ENCODE assay signal across 16 cellular contexts in the genomic region with DNA sequence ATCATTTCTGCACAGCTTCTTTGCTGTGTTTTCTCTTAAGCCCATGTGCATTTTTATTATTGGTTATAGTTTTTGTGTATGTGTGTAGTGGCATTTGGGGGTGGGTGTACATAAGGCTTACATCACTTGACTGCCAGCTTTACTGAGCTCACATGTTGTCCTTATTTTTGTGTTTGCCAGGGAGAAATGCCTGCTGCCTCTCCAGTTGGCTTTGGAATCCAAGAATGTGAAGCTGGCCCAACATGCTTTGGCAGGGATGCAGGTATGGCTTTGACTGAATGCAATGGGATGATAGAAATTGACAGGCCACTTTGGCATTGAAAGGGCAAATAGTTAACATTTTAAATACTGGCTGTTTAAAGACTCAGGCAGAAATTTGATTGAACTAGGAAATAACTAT. TPM values are rescaled to one million over a fixed set of nuclear protein-coding genes. Genes with fewer than 3 reads are reported as not detected.
DNase-seq lines count a peak whose midpoint lies in the region; ATAC-seq and TF ChIP-seq lines count a peak whose summit lies in the region.
"Had no signal": no experiment of that assay in that cellular context is flagged by ENCODE, and none has a peak within 500 bp of the region (broad histone marks: within the 10 kb centered on the region; RNA-seq: fewer than 3 reads in every experiment).

No MANE protein-coding gene starts in this region.

- H3K4me1 ChIP-seq in heart right ventricle (peaks cover 0 to 14% (median 7%) of the 10 kb centered on the region in 9 donors), right atrium auricular region (no peaks in the 10 kb centered on the region), HAP-1 (peaks cover 4% of the 10 kb centered on the region; the same call in 1 of the 2 replicates)
- H3K4me1 ChIP-seq: BE2C had no signal

- no peaks in the 10 kb centered on the region for H3K27me3 ChIP-seq in heart right ventricle
- H3K27me3 ChIP-seq in right atrium auricular region: no peaks in the 10 kb centered on the region
- H3K27me3 ChIP-seq in dorsolateral prefrontal cortex: no peaks in the 10 kb centered on the region
- H3K27me3 ChIP-seq in HAP-1 (ENCODE audit: low read depth): no peaks in the 10 kb centered on the region
- H3K27me3 ChIP-seq: BE2C had no signal

- ATAC-seq in heart right ventricle: peak in 3 of 8 donors; percentile 29 to 55 (median 47)
- ATAC-seq in GM18520 (IDR thresholded peaks at IDR 0.05; ENCODE audit: unreplicated experiment): no peak
- ATAC-seq: HepG2 had no signal

- intact Hi-C loops in heart right ventricle (cut with DNase I): no loop called here
- intact Hi-C loops in dorsolateral prefrontal cortex (cut with DNase I): loop anchor here in 1 of 2 donors (2.0 to 5.0 kb wide), 2 partner anchors 72 to 90 kb away; no protein-coding TSS in a partner anchor

- DNase-seq in heart right ventricle: no peak
- no peak for DNase-seq in right atrium auricular region (ENCODE audit: low spot score)
- peak; percentile 35 for DNase-seq in astrocyte of the hippocampus (ENCODE audit: low read depth, low spot score)
- peak in 1 of 10 donors; percentile 79 for DNase-seq in dorsolateral prefrontal cortex
- DNase-seq in HAP-1 (ENCODE audit: low spot score in 2 of 2): no peak
- no peak for DNase-seq in NOMO-1 (lab: John Stamatoyannopoulos, UW; ENCODE audit: unreplicated experiment in 2 of 2)
- DNase-seq in activated CD4-positive, alpha-beta T cell treated with anti-CD3 and anti-CD28 coated beads for 1 hour: no peak
- DNase-seq: BE2C; CD4-positive, alpha-beta memory T cell; DMS153; DMS79 treated with DMSO at 0.1 percent for 48 hours; GF-D8; GM23248 had no signal

- no peaks in the 10 kb centered on the region for H3K36me3 ChIP-seq in heart right ventricle
- H3K36me3 ChIP-seq in right atrium auricular region: no peaks in the 10 kb centered on the region
- H3K36me3 ChIP-seq in HAP-1 (replicated peaks): no peaks in the 10 kb centered on the region
- H3K36me3 ChIP-seq: BE2C had no signal

- TF ChIP-seq CTCF in heart right ventricle (IDR thresholded peaks at IDR 0.05): no peak
- no peak for TF ChIP-seq CTCF in right atrium auricular region (IDR thresholded peaks at IDR 0.05)
- TF ChIP-seq CTCF in dorsolateral prefrontal cortex (IDR thresholded peaks at IDR 0.05 in 54 of 56, conservative IDR thresholded peaks at IDR 0.05 in 2 of 56; ENCODE audit: low read depth in 1 of 56, partially characterized antibody in 56 of 56): no peak

- in situ Hi-C loops in HAP-1 (cut with MboI; ENCODE audit: low sequenced_read_pairs): no loop called here

- no peaks in the 10 kb centered on the region for H3K9me3 ChIP-seq in heart right ventricle
- H3K9me3 ChIP-seq in right atrium auricular region: no peaks in the 10 kb centered on the region
- no peaks in the 10 kb centered on the region for H3K9me3 ChIP-seq in HAP-1
- H3K9me3 ChIP-seq: BE2C had no signal

- H3K4me3 ChIP-seq in heart right ventricle (no peak overlapping the region), right atrium auricular region (no peak overlapping the region), dorsolateral prefrontal cortex (no peak overlapping the region), HAP-1 (no peak overlapping the region)
- H3K4me3 ChIP-seq: GM23248 had no signal

- peak overlapping the region in 6 of 10 donors; percentile 48 to 69 (median 60) for H3K27ac ChIP-seq in heart right ventricle
- no peak overlapping the region for H3K27ac ChIP-seq in right atrium auricular region
- peak overlapping the region in 49 of 59 donors; percentile 12 to 90 (median 69) for H3K27ac ChIP-seq in dorsolateral prefrontal cortex
- H3K27ac ChIP-seq: C4-2B, GM23248 had no signal

RNA-seq across cellular contexts. Expression of a gene that starts 11.4 kb away (rescaled TPM):
- total RNA-seq in heart right ventricle: not detected
- polyA plus RNA-seq in heart right ventricle: not detected
- not detected for total RNA-seq in right atrium auricular region
- not detected for total RNA-seq in dorsolateral prefrontal cortex
- total RNA-seq: CD4-positive, alpha-beta memory T cell; GM23248; HepG2 had no signal
- polyA plus RNA-seq: CD4-positive, alpha-beta memory T cell; GM23248; HepG2 had no signal

RNA-seq across cellular contexts. Expression of a gene that starts 45.1 kb away (rescaled TPM):
- total RNA-seq in heart right ventricle (10 to 100 TPM in 2 of 10 donors, 1 to 10 TPM in 8; 1.1 to 11.1 (median 4.6) TPM), right atrium auricular region (1 to 10 TPM; 1.7 to 3.7 TPM), dorsolateral prefrontal cortex (10 to 100 TPM; 30.0 to 93.7 (median 67.0) TPM)
- polyA plus RNA-seq in heart right ventricle: under 1 TPM; 0.33 to 0.73 TPM
- polyA plus RNA-seq: CD4-positive, alpha-beta memory T cell had no signal

Comparison
In these comparisons a context has a peak if more than half of its experiments do, and no peak if none do; other contexts are left out.
1. H3K27ac ChIP-seq: peak in heart right ventricle (6 of 10) and dorsolateral prefrontal cortex (49 of 59); none in right atrium auricular region (0 of 2).